14 cellular contexts compared by ENCODE assay signal in genomic region chr6:137361701-137362100, GRCh38.
"Had no signal": no experiment of that assay in that cellular context is flagged by ENCODE, and none has a peak within 500 bp of the region (broad histone marks: within the 10 kb centered on the region; RNA-seq: fewer than 3 reads in every experiment).

No MANE protein-coding gene starts in this region.

- H3K9me3 ChIP-seq: stomach, thyroid gland had no signal

- H3K79me2 ChIP-seq: parathyroid adenoma had no signal

- FAIRE-seq: bronchial epithelial cell, small intestine, urothelium cell line had no signal

- H3K9ac ChIP-seq: parathyroid adenoma had no signal

- H3K4me1 ChIP-seq: parathyroid adenoma, thyroid gland had no signal

- H3K27ac ChIP-seq: parathyroid adenoma, stomach, thyroid gland had no signal

- H3K36me3 ChIP-seq: stomach, thyroid gland had no signal

- H3K27me3 ChIP-seq: stomach, thyroid gland had no signal

- DNase-seq: activated CD4-positive, alpha-beta T cell treated with anti-CD3 and anti-CD28 coated beads, Interleukin-2, amount 50 U/mL, for 4 hours; activated CD4-positive, CD25-positive, alpha-beta regulatory T cell treated with anti-CD3 and anti-CD28 coated beads, Interleukin-2, amount 50 U/mL, for 72 hours; activated effector memory CD4-positive, alpha-beta T cell treated with anti-CD3 and anti-CD28 coated beads, Interleukin-2, amount 50 U/mL, for 16 hours; activated T-cell treated with anti-CD3 and anti-CD28 coated beads, Interleukin-2, amount 50 U/mL, for 24 hours; anterior cingulate cortex; naive B cell; retina; small intestine; stomach; thyroid gland had no signal

- H2AFZ ChIP-seq: parathyroid adenoma had no signal

- H3K4me3 ChIP-seq: lung, stomach, thyroid gland had no signal
